In genomic region chr20:47689726-47690125, GRCh38 we compare ENCODE assay signal across 15 cellular contexts.
A peak's percentile ranks its signal among the peaks of the same experiment; 100 is the strongest.
DNase-seq lines count a peak whose midpoint lies in the region; ATAC-seq and TF ChIP-seq lines count a peak whose summit lies in the region.
"Had no signal": no experiment of that assay in that cellular context is flagged by ENCODE, and none has a peak within 500 bp of the region (broad histone marks: within the 10 kb centered on the region; RNA-seq: fewer than 3 reads in every experiment).

No MANE protein-coding gene starts in this region.

- peak overlapping the region; percentile 29 for H3K27ac Mint-ChIP-seq in T-helper 17 cell
- H3K27ac Mint-ChIP-seq in endodermal cell, result peak overlapping the region; percentile 70
- peak overlapping the region in 2 of 3 experiments; percentile 17 to 61 for H3K27ac Mint-ChIP-seq in nephron
- H3K27ac Mint-ChIP-seq: B cell; CD4-positive, alpha-beta T cell had no signal

- H3K27me3 Mint-ChIP-seq in T-helper 17 cell (peaks cover 26% of the 10 kb centered on the region), endodermal cell (ENCODE audit: insufficient read depth) (no peaks in the 10 kb centered on the region), nephron (ENCODE audit: low read depth) (no peaks in the 10 kb centered on the region)
- H3K27me3 Mint-ChIP-seq: CD4-positive, alpha-beta T cell had no signal

- H3K36me3 ChIP-seq in endodermal cell (ENCODE audit: control insufficient read depth, insufficient read depth, low read length), result peaks cover 69% of the 10 kb centered on the region
- H3K36me3 ChIP-seq: HAP-1 had no signal

- H3K4me3 Mint-ChIP-seq in T-helper 17 cell (no peak overlapping the region), endodermal cell (no peak overlapping the region), nephron (no peak overlapping the region)
- H3K4me3 Mint-ChIP-seq: B cell; CD4-positive, alpha-beta T cell had no signal

- H3K36me3 Mint-ChIP-seq in T-helper 17 cell (ENCODE audit: low read depth), result peaks cover 8% of the 10 kb centered on the region
- H3K36me3 Mint-ChIP-seq in endodermal cell (ENCODE audit: low read depth), result peaks cover 32% of the 10 kb centered on the region
- peaks cover 29% of the 10 kb centered on the region for H3K36me3 Mint-ChIP-seq in nephron (ENCODE audit: low read depth)

- ATAC-seq in T-helper 17 cell, result no peak
- ATAC-seq in HG03342 (IDR thresholded peaks at IDR 0.05; ENCODE audit: unreplicated experiment), result no peak
- no peak for ATAC-seq in HG02840 (IDR thresholded peaks at IDR 0.05; ENCODE audit: low FRiP score, unreplicated experiment)

- TF ChIP-seq CTCF in endodermal cell (conservative IDR thresholded peaks at IDR 0.05), result no peak
- TF ChIP-seq CTCF in nephron (IDR thresholded peaks at IDR 0.05; ENCODE audit: unreplicated experiment in 3 of 3), result no peak

- H3K4me3 ChIP-seq in endodermal cell (ENCODE audit: low read length), result no peak overlapping the region
- H3K4me3 ChIP-seq: HAP-1 had no signal

- H3K4me1 Mint-ChIP-seq in T-helper 17 cell, result peaks cover 5% of the 10 kb centered on the region
- H3K4me1 Mint-ChIP-seq in endodermal cell, result peaks cover 13% of the 10 kb centered on the region
- peaks cover 48% of the 10 kb centered on the region for H3K4me1 Mint-ChIP-seq in nephron
- H3K4me1 Mint-ChIP-seq: B cell had no signal

- H3K27me3 ChIP-seq in endodermal cell (ENCODE audit: control insufficient read depth, insufficient read depth, low read length, poor library complexity, severe bottlenecking), result no peaks in the 10 kb centered on the region

- H3K9me3 ChIP-seq in T-helper 17 cell (ENCODE audit: control insufficient read depth, low read length, poor library complexity, severe bottlenecking), result no peaks in the 10 kb centered on the region
- H3K9me3 ChIP-seq in endodermal cell (ENCODE audit: control insufficient read depth, low read length), result peaks cover 19% of the 10 kb centered on the region
- H3K9me3 ChIP-seq: HAP-1 had no signal

- no peak overlapping the region for H3K27ac ChIP-seq in endodermal cell (ENCODE audit: low read depth, low read length)
- H3K27ac ChIP-seq: HL-60 had no signal

- in situ Hi-C loops in ACHN (cut with HindIII; ENCODE audit: low pct_ligation_motif_present, low pct_unique_long_range_greater_than_20kb, low sequenced_read_pairs), result no loop called here

- no peaks in the 10 kb centered on the region for H3K9me3 Mint-ChIP-seq in endodermal cell
- H3K9me3 Mint-ChIP-seq in nephron, result no peaks in the 10 kb centered on the region

- no peak overlapping the region for H3K9ac ChIP-seq in endodermal cell (ENCODE audit: extremely low read depth, low read length, poor library complexity, severe bottlenecking)

- no peaks in the 10 kb centered on the region for H3K4me1 ChIP-seq in endodermal cell (ENCODE audit: control insufficient read depth, insufficient read depth, low read length)
- H3K4me1 ChIP-seq: HAP-1 had no signal

- DNase-seq in ACHN (peak; percentile 59), T-helper 17 cell (no peak), endodermal cell (no peak), NCI-H2227 (lab: John Stamatoyannopoulos, UW; ENCODE audit: unreplicated experiment) (no peak)
- DNase-seq: 8988T; C1 segment of cervical spinal cord; CD4-positive, alpha-beta T cell; DMS79; GOT3 had no signal

- WGBS in endodermal cell (ENCODE audit: insufficient coverage in 1 of 2, insufficient read length in 1 of 2), 2 experiments, result 97 to 100% methylated on average over 1 of the region's 1 CpG
